28 cellular contexts compared by ENCODE assay signal in genomic region chr7:91796122-91796521, GRCh38.
"Had no signal": no experiment of that assay in that cellular context is flagged by ENCODE, and none has a peak within 500 bp of the region (broad histone marks: within the 10 kb centered on the region; RNA-seq: fewer than 3 reads in every experiment).

No MANE protein-coding gene starts in this region.

- H3K27me3 Mint-ChIP-seq: naive thymus-derived CD4-positive, alpha-beta T cell; natural killer cell treated with Interleukin-12 subunit alpha and Interleukin-12 subunit beta and Interleukin-15 and Interleukin-18, amount 100 ng/mL, for 72 hours; stimulated activated naive CD8-positive, alpha-beta T cell treated with anti-CD3 and anti-CD28 coated beads, Interleukin-15, Interleukin-2, amounts not matched to agents 100 ng/mL and 50 ng/mL, for 24 hours had no signal

- H3K27me3 ChIP-seq: pancreas, sigmoid colon, spleen, suprapubic skin, tibial artery, upper lobe of right lung had no signal

- H3K4me1 Mint-ChIP-seq: mesothelial cell of epicardium; naive thymus-derived CD4-positive, alpha-beta T cell; stimulated activated effector memory CD8-positive, alpha-beta T cell treated with anti-CD3 and anti-CD28 coated beads, Interleukin-12 subunit alpha, Interleukin-12 subunit beta, amount 100 ng/mL, for 72 hours had no signal

- H3K36me3 ChIP-seq: left ventricle myocardium inferior, pancreas, prostate gland, sigmoid colon, thoracic aorta, tibial artery, upper lobe of right lung had no signal

- H3K4me1 ChIP-seq: pancreas, prostate gland, sigmoid colon, spleen, suprapubic skin, tibial artery, upper lobe of right lung had no signal

- FAIRE-seq: islet of Langerhans, kidney, pancreas, small intestine, urothelium cell line had no signal

- H3K27ac ChIP-seq: left ventricle myocardium inferior, pancreas, prostate gland, sigmoid colon, spleen, suprapubic skin, thoracic aorta, tibial artery, upper lobe of right lung had no signal

- ATAC-seq: mucosa of descending colon; naive thymus-derived CD4-positive, alpha-beta T cell; natural killer cell treated with Interleukin-12 subunit alpha and Interleukin-12 subunit beta and Interleukin-15 and Interleukin-18, amount 100 ng/mL, for 72 hours; pancreas; right cardiac atrium; stimulated activated effector memory CD8-positive, alpha-beta T cell treated with anti-CD3 and anti-CD28 coated beads, Interleukin-12 subunit alpha, Interleukin-12 subunit beta, amount 100 ng/mL, for 72 hours; upper lobe of right lung had no signal

- DNase-seq: hippocampal formation; kidney; left ventricle myocardium inferior; mesendoderm; mucosa of descending colon; naive thymus-derived CD4-positive, alpha-beta T cell; pancreas; posterior cingulate gyrus; retina; right cardiac atrium; sigmoid colon; small intestine; spleen; stimulated activated CD4-positive, alpha-beta T cell treated with anti-CD3 and anti-CD28 coated beads, Interleukin-4, amount 100 ng/mL, for 24 hours; stimulated activated naive CD4-positive, alpha-beta T cell; tibial artery; trophoblast cell; upper lobe of right lung had no signal

- H3K36me3 Mint-ChIP-seq: stimulated activated effector memory CD8-positive, alpha-beta T cell treated with anti-CD3 and anti-CD28 coated beads, Interleukin-12 subunit alpha, Interleukin-12 subunit beta, amount 100 ng/mL, for 72 hours had no signal

- H3K4me3 Mint-ChIP-seq: mesothelial cell of epicardium; naive thymus-derived CD4-positive, alpha-beta T cell; natural killer cell treated with Interleukin-12 subunit alpha and Interleukin-12 subunit beta and Interleukin-15 and Interleukin-18, amount 100 ng/mL, for 72 hours; stimulated activated effector memory CD8-positive, alpha-beta T cell treated with anti-CD3 and anti-CD28 coated beads, Interleukin-12 subunit alpha, Interleukin-12 subunit beta, amount 100 ng/mL, for 72 hours; stimulated activated naive CD8-positive, alpha-beta T cell treated with anti-CD3 and anti-CD28 coated beads, Interleukin-15, Interleukin-2, amounts not matched to agents 100 ng/mL and 50 ng/mL, for 24 hours had no signal

- H3K27ac Mint-ChIP-seq: mesothelial cell of epicardium; naive thymus-derived CD4-positive, alpha-beta T cell; natural killer cell treated with Interleukin-12 subunit alpha and Interleukin-12 subunit beta and Interleukin-15 and Interleukin-18, amount 100 ng/mL, for 72 hours; stimulated activated effector memory CD8-positive, alpha-beta T cell treated with anti-CD3 and anti-CD28 coated beads, Interleukin-12 subunit alpha, Interleukin-12 subunit beta, amount 100 ng/mL, for 72 hours; stimulated activated naive CD8-positive, alpha-beta T cell treated with anti-CD3 and anti-CD28 coated beads, Interleukin-15, Interleukin-2, amounts not matched to agents 100 ng/mL and 50 ng/mL, for 24 hours had no signal

- H3K4me3 ChIP-seq: left ventricle myocardium inferior, lung, mucosa of descending colon, pancreas, prostate gland, sigmoid colon, spleen, suprapubic skin, thoracic aorta, tibial artery, upper lobe of right lung had no signal

- H3K9me3 ChIP-seq: left ventricle myocardium inferior, mucosa of descending colon, pancreas, prostate gland, sigmoid colon, suprapubic skin, thoracic aorta, tibial artery, upper lobe of right lung had no signal

- H3K9me3 Mint-ChIP-seq: stimulated activated effector memory CD8-positive, alpha-beta T cell treated with anti-CD3 and anti-CD28 coated beads, Interleukin-12 subunit alpha, Interleukin-12 subunit beta, amount 100 ng/mL, for 72 hours had no signal
